ENCODE assay signal across 8 cellular contexts in the genomic region with DNA sequence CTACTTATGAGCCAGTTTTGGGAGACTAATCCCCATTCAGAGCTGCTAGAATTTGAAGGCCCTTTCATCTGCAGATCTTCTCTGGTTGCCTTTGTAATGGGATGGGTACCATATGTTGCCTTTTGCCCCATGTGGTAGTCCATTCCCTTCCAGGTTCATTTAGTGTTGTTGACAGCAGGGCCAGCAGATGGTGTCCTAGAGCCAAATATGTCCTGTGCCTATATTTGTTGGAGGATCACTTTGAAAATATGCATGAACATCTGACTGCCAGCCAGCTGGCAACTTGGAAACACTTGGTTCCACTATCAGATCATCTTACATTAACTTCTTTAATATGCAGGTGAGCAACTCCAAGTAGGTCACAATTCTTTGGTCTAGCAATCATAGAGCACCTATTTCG. TPM values are rescaled to one million over a fixed set of nuclear protein-coding genes. Genes with fewer than 3 reads are reported as not detected.
DNase-seq lines count a peak whose midpoint lies in the region; ATAC-seq and TF ChIP-seq lines count a peak whose summit lies in the region.

No MANE protein-coding gene starts in this region.

- DNase-seq in DND-41 (peak; percentile 50), SHP77 (lab: John Stamatoyannopoulos, UW) (peak; percentile 20 to 50), left ventricle myocardium superior (no peak), smooth muscle cell of the brain vasculature (ENCODE audit: low read depth, low spot score) (peak; percentile 47)
- peak in 1 of 2 donors; percentile 24 for DNase-seq in activated naive CD4-positive, alpha-beta T cell treated with anti-CD3 and anti-CD28 coated beads, Interleukin-2, amount 50 U/mL, for 72 hours (ENCODE audit: low spot score in 2 of 2)

- peaks cover under 1% of the 10 kb centered on the region for H3K27me3 ChIP-seq in DND-41 (ENCODE audit: insufficient read depth, low read length, poor library complexity)

- H4K20me1 ChIP-seq in DND-41 (ENCODE audit: insufficient read depth, low read length), result no peaks in the 10 kb centered on the region

- H3K9me3 Mint-ChIP-seq in activated naive CD4-positive, alpha-beta T cell treated with anti-CD3 and anti-CD28 coated beads, Interleukin-2, amount 50 U/mL, for 72 hours, result peaks cover 0 to 17% of the 10 kb centered on the region in 2 donors

- H3K27ac ChIP-seq in DND-41 (ENCODE audit: low read length), result no peak overlapping the region

- no peaks in the 10 kb centered on the region for H3K36me3 ChIP-seq in DND-41 (ENCODE audit: insufficient read depth, low read length)

- no peak overlapping the region for H3K4me2 ChIP-seq in DND-41 (ENCODE audit: insufficient read depth, low read length)

- no peaks in the 10 kb centered on the region for H3K4me1 ChIP-seq in DND-41 (ENCODE audit: insufficient read depth, low read length)

- H3K27ac Mint-ChIP-seq in activated naive CD4-positive, alpha-beta T cell treated with anti-CD3 and anti-CD28 coated beads, Interleukin-2, amount 50 U/mL, for 72 hours, result no peak overlapping the region

- peak; percentile 74 for TF ChIP-seq CTCF in DND-41 (IDR thresholded peaks at IDR 0.05; ENCODE audit: borderline replicate concordance, extremely low read depth, low read length, poor library complexity, severe bottlenecking)
- peak; percentile 65 for TF ChIP-seq CTCF in LNCAP (IDR thresholded peaks at IDR 0.05)

- ATAC-seq in DND-41 (ENCODE audit: insufficient read depth, low read depth) (peak; percentile 80), GM21526 (IDR thresholded peaks at IDR 0.05; ENCODE audit: low FRiP score, unreplicated experiment) (peak; percentile 76), left ventricle myocardium superior (peak; percentile 48), HG02973 (IDR thresholded peaks at IDR 0.05; ENCODE audit: unreplicated experiment) (no peak)
- ATAC-seq in activated naive CD4-positive, alpha-beta T cell treated with anti-CD3 and anti-CD28 coated beads, Interleukin-2, amount 50 U/mL, for 72 hours, result peak; percentile 33 to 50

- no peak overlapping the region for H3K4me3 ChIP-seq in DND-41 (ENCODE audit: low read depth in 1 of 2, low read length in 2 of 2)

- intact Hi-C loops in left ventricle myocardium superior (cut with micrococcal nuclease), result loop anchor here (10.0 kb wide), 2 partner anchors 629 to 689 kb away; no protein-coding TSS in a partner anchor

- H3K79me2 ChIP-seq in DND-41 (ENCODE audit: insufficient read depth, low read length), result no peaks in the 10 kb centered on the region

- peaks cover 11 to 15% of the 10 kb centered on the region in 2 donors for H3K36me3 Mint-ChIP-seq in activated naive CD4-positive, alpha-beta T cell treated with anti-CD3 and anti-CD28 coated beads, Interleukin-2, amount 50 U/mL, for 72 hours

- H3K9me3 ChIP-seq in DND-41 (ENCODE audit: insufficient read depth, low read length, severe bottlenecking), result peaks cover under 1% of the 10 kb centered on the region

- no peak overlapping the region for H3K9ac ChIP-seq in DND-41 (ENCODE audit: low read depth, low read length)

- H2AFZ ChIP-seq in DND-41 (ENCODE audit: low read depth, low read length), result no peak overlapping the region

RNA-seq across cellular contexts. Expression of a gene that starts 30.4 kb away (rescaled TPM):
- total RNA-seq in activated naive CD4-positive, alpha-beta T cell treated with anti-CD3 and anti-CD28 coated beads, Interleukin-2, amount 50 U/mL, for 72 hours, result not detected
- not detected for total RNA-seq in left ventricle myocardium superior
